In the genomic region with DNA sequence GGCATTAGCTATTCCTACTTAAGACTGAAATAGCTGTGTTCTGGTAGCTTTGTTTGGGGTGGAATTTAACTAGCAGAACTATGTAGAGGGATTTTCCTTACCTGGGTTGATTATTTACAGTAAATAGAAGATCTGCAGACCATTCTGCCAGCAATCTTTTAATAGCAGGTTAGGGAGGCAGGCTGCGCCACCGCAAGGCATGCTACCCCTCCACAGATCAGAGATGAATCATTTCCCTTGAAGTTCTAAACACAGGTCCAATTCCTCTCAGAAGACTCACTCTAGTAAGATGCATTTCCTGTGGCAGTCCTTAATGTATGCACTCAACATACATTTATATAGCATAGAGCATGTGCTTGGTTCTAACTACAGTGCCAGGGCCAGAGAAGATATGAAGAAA, we compare ENCODE assay signal across 13 cellular contexts.
DNase-seq lines count a peak whose midpoint lies in the region; ATAC-seq and TF ChIP-seq lines count a peak whose summit lies in the region.
"Had no signal": no experiment of that assay in that cellular context is flagged by ENCODE, and none has a peak within 500 bp of the region (broad histone marks: within the 10 kb centered on the region; RNA-seq: fewer than 3 reads in every experiment).

No MANE protein-coding gene starts in this region.

- H3K27ac ChIP-seq in CD4-positive, alpha-beta T cell (ENCODE audit: low read depth, low read length), result no peak overlapping the region
- H3K27ac ChIP-seq: SJSA1 had no signal

- peaks cover 8% of the 10 kb centered on the region for H3K9me3 ChIP-seq in CD4-positive, alpha-beta T cell (ENCODE audit: control insufficient read depth, low read length)
- H3K9me3 ChIP-seq: SJSA1 had no signal

- no peak for DNase-seq in CD4-positive, alpha-beta T cell
- DNase-seq in HPDE6-E6E7 (ENCODE audit: extremely low spot score) (peak; percentile 5), kidney tubule cell (ENCODE audit: low spot score) (peak; percentile 95), NCI-H2029 (lab: John Stamatoyannopoulos, UW) (no peak), COLO668 (lab: John Stamatoyannopoulos, UW; ENCODE audit: unreplicated experiment) (no peak), chondrocyte (ENCODE audit: low spot score) (no peak)
- no peak for DNase-seq in activated naive CD8-positive, alpha-beta T cell treated with anti-CD3 and anti-CD28 coated beads for 36 hours
- DNase-seq: aorta, Caco-2, erythroblast had no signal

- H3K4me3 Mint-ChIP-seq in CD4-positive, alpha-beta T cell, result no peak overlapping the region
- no peak overlapping the region for H3K4me3 Mint-ChIP-seq in activated naive CD8-positive, alpha-beta T cell treated with anti-CD3 and anti-CD28 coated beads for 36 hours
- H3K4me3 Mint-ChIP-seq in chondrocyte (ENCODE audit: unreplicated experiment), result no peak overlapping the region

- intact Hi-C loops in CD4-positive, alpha-beta T cell (cut with DNase I, micrococcal nuclease), result no loop called here

- H3K27me3 ChIP-seq in CD4-positive, alpha-beta T cell (ENCODE audit: control insufficient read depth, insufficient read depth, low read length), result peaks cover 7% of the 10 kb centered on the region
- H3K27me3 ChIP-seq: SJSA1 had no signal

- H3K27ac Mint-ChIP-seq in CD4-positive, alpha-beta T cell, result no peak overlapping the region
- peak overlapping the region; percentile 4 for H3K27ac Mint-ChIP-seq in activated naive CD8-positive, alpha-beta T cell treated with anti-CD3 and anti-CD28 coated beads for 36 hours
- no peak overlapping the region for H3K27ac Mint-ChIP-seq in chondrocyte (ENCODE audit: unreplicated experiment)

- H3K4me1 Mint-ChIP-seq in CD4-positive, alpha-beta T cell (ENCODE audit: low read depth), result peaks cover 9% of the 10 kb centered on the region
- peaks cover 13% of the 10 kb centered on the region for H3K4me1 Mint-ChIP-seq in activated naive CD8-positive, alpha-beta T cell treated with anti-CD3 and anti-CD28 coated beads for 36 hours
- H3K4me1 Mint-ChIP-seq in chondrocyte (ENCODE audit: low read depth), result peaks cover 7% of the 10 kb centered on the region

- no peaks in the 10 kb centered on the region for H3K36me3 Mint-ChIP-seq in CD4-positive, alpha-beta T cell (ENCODE audit: low read depth)
- no peaks in the 10 kb centered on the region for H3K36me3 Mint-ChIP-seq in activated naive CD8-positive, alpha-beta T cell treated with anti-CD3 and anti-CD28 coated beads for 36 hours
- no peaks in the 10 kb centered on the region for H3K36me3 Mint-ChIP-seq in chondrocyte (ENCODE audit: low read depth)
- H3K36me3 Mint-ChIP-seq: naive thymus-derived CD4-positive, alpha-beta T cell had no signal

- no peak for TF ChIP-seq CTCF in CD4-positive, alpha-beta T cell (IDR thresholded peaks at IDR 0.05)
- TF ChIP-seq CTCF in chondrocyte (IDR thresholded peaks at IDR 0.05), result no peak

- CTCF ChIA-PET in CD4-positive, alpha-beta T cell (lab: Charles Lee), result interaction anchor here (0.7 kb wide), 1 partner anchor 1805 kb away, joined by 3 read pairs; no protein-coding TSS in a partner anchor

- POLR2A ChIA-PET in CD4-positive, alpha-beta T cell (lab: Charles Lee), result no interaction called here

- peaks cover 7% of the 10 kb centered on the region for H3K27me3 Mint-ChIP-seq in CD4-positive, alpha-beta T cell
- H3K27me3 Mint-ChIP-seq in activated naive CD8-positive, alpha-beta T cell treated with anti-CD3 and anti-CD28 coated beads for 36 hours, result peaks cover 6% of the 10 kb centered on the region
- H3K27me3 Mint-ChIP-seq in chondrocyte (ENCODE audit: low read depth), result no peaks in the 10 kb centered on the region

- peak; percentile 43 for ATAC-seq in CD4-positive, alpha-beta T cell (ENCODE audit: poor library complexity)
- no peak for ATAC-seq in GM19351 (IDR thresholded peaks at IDR 0.05; ENCODE audit: unreplicated experiment)
- ATAC-seq: naive thymus-derived CD4-positive, alpha-beta T cell had no signal

- peaks cover 4% of the 10 kb centered on the region for H3K9me3 Mint-ChIP-seq in CD4-positive, alpha-beta T cell
- peaks cover 8% of the 10 kb centered on the region for H3K9me3 Mint-ChIP-seq in activated naive CD8-positive, alpha-beta T cell treated with anti-CD3 and anti-CD28 coated beads for 36 hours
- peaks cover 3% of the 10 kb centered on the region for H3K9me3 Mint-ChIP-seq in chondrocyte (ENCODE audit: low read depth)

Comparison
In these comparisons a context has a peak if more than half of its experiments do, and no peak if none do; other contexts are left out.
1. DNase-seq: peak in HPDE6-E6E7 (single experiment) and kidney tubule cell (single experiment); none in CD4-positive, alpha-beta T cell (0 of 10), activated naive CD8-positive, alpha-beta T cell treated with anti-CD3 and anti-CD28 coated beads for 36 hours (single experiment), NCI-H2029 (single experiment), COLO668 (single experiment) and chondrocyte (single experiment).